Comparison of ENCODE assay signal across 8 cellular contexts in the genomic region with DNA sequence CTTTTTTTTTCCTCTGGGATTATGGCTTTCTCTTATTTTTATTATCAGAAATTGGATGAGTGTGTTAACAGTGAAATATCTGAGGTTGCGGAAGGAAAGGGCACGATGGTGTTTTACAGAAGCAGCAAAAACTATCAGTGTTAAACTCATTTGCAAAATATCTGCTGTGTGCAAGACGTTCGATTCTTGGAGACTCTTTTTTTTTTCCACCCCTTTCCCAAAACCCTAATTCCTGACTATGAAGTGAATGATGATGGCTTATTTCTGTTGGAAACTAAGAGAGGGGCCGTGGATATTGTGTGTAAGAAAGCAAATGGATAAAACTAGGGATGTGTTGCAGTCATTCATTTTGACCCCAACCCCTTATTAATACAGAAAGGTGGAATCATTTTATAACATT. TPM values are rescaled to one million over a fixed set of nuclear protein-coding genes. Genes with fewer than 3 reads are reported as not detected.
A peak's percentile ranks its signal among the peaks of the same experiment; 100 is the strongest.
DNase-seq lines count a peak whose midpoint lies in the region; ATAC-seq and TF ChIP-seq lines count a peak whose summit lies in the region.

No MANE protein-coding gene starts in this region.

- peak overlapping the region; percentile 79 to 95 for H3K4me3 ChIP-seq in SK-N-SH (ENCODE audit: low read depth in 2 of 2, low read length in 1 of 2)
- peak overlapping the region; percentile 61 for H3K4me3 ChIP-seq in fibroblast of villous mesenchyme (ENCODE audit: low read depth, low read length)

- no peak for TF ChIP-seq EP300 in SK-N-SH (IDR thresholded peaks at IDR 0.05; ENCODE audit: borderline replicate concordance in 1 of 2, low read depth in 1 of 2, low read length in 1 of 2)

- H3K9ac ChIP-seq in ES-I3 (ENCODE audit: low read depth, low read length) = peak overlapping the region; percentile 79; the same call in 1 of the 2 replicates
- peak overlapping the region; percentile 38; the same call in 1 of the 2 replicates for H3K9ac ChIP-seq in SK-N-SH

- no peaks in the 10 kb centered on the region for H3K27me3 ChIP-seq in SK-N-SH (ENCODE audit: insufficient read depth)

- no peaks in the 10 kb centered on the region for H3K9me2 ChIP-seq in SK-N-SH

- no peak overlapping the region for H3K27ac ChIP-seq in SK-N-SH (ENCODE audit: low read depth in 2 of 2, low read length in 1 of 2)

- no peaks in the 10 kb centered on the region for H3K79me2 ChIP-seq in SK-N-SH (ENCODE audit: insufficient read depth)

- no peak for TF ChIP-seq CTCF in SK-N-SH (IDR thresholded peaks at IDR 0.05)
- TF ChIP-seq CTCF in fibroblast of villous mesenchyme (IDR thresholded peaks at IDR 0.05; ENCODE audit: insufficient read depth, low read depth, low read length) = no peak

- POLR2A ChIA-PET in SK-N-SH (lab: Yijun Ruan, JAX) = no interaction called here

- DNase-seq in SK-N-SH (no peak), fibroblast of villous mesenchyme (ENCODE audit: low read depth) (no peak), retina (peak; percentile 32), HK-2 (ENCODE audit: unreplicated experiment) (no peak), HT-29 (ENCODE audit: low spot score) (no peak), ecto neural progenitor cell (ENCODE audit: low spot score) (no peak)

- no peaks in the 10 kb centered on the region for H4K20me1 ChIP-seq in SK-N-SH (ENCODE audit: insufficient read depth)

- H3K4me1 ChIP-seq in ES-I3 (ENCODE audit: insufficient read depth, low read length) (no peaks in the 10 kb centered on the region; the same call in 1 of the 2 replicates), SK-N-SH (ENCODE audit: control insufficient read depth in 1 of 2, insufficient read depth in 2 of 2, low read depth in 1 of 2, low read length in 1 of 2) (peaks cover 0 to 7% of the 10 kb centered on the region in 2 experiments; a peak in 2 of 4 replicates)

- ATAC-seq in HG02571 (IDR thresholded peaks at IDR 0.05; ENCODE audit: unreplicated experiment) = no peak

- CTCF ChIA-PET in SK-N-SH (lab: Yijun Ruan, JAX) = interaction anchor here (0.6 to 7.9 kb wide), 10 partner anchors 28 to 1793 kb away, joined by 3 to 51 read pairs (median 4); no protein-coding TSS in a partner anchor

- no peaks in the 10 kb centered on the region for H3K36me3 ChIP-seq in ES-I3 (ENCODE audit: insufficient read depth, low read length)
- H3K36me3 ChIP-seq in SK-N-SH (replicated peaks in 1 of 2; ENCODE audit: control insufficient read depth in 1 of 2, insufficient read depth in 2 of 2, low read length in 1 of 2) = no peaks in the 10 kb centered on the region

- H3K9me3 ChIP-seq in ES-I3 (ENCODE audit: control insufficient read depth, insufficient read depth, low read length) = no peaks in the 10 kb centered on the region
- H3K9me3 ChIP-seq in SK-N-SH = no peaks in the 10 kb centered on the region

- H3K4me2 ChIP-seq in SK-N-SH = peak overlapping the region; percentile 72

- WGBS in SK-N-SH (ENCODE audit: low lambda C conversion rate) = 15% methylated on average over 5 of the region's 5 CpGs

- no peak for TF ChIP-seq RAD21 in SK-N-SH (IDR thresholded peaks at IDR 0.05; ENCODE audit: low read length)

- H2AFZ ChIP-seq in SK-N-SH (ENCODE audit: low read depth) = peak overlapping the region; percentile 85

- no peaks in the 10 kb centered on the region for H3F3A ChIP-seq in SK-N-SH (replicated peaks; ENCODE audit: insufficient read depth)

TF ChIP-seq in SK-N-SH, 30 proteins besides CTCF, POLR2A, EP300 and RAD21:
- TF ChIP-seq FOSL2 (IDR thresholded peaks at IDR 0.05; ENCODE audit: borderline replicate concordance, low read depth) = no peak
- TF ChIP-seq, protein P1, sequence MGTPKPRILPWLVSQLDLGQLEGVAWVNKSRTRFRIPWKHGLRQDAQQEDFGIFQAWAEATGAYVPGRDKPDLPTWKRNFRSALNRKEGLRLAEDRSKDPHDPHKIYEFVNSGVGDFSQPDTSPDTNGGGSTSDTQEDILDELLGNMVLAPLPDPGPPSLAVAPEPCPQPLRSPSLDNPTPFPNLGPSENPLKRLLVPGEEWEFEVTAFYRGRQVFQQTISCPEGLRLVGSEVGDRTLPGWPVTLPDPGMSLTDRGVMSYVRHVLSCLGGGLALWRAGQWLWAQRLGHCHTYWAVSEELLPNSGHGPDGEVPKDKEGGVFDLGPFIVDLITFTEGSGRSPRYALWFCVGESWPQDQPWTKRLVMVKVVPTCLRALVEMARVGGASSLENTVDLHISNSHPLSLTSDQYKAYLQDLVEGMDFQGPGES (IDR thresholded peaks at IDR 0.05; ENCODE audit: low read depth, low read length) = no peak
- TF ChIP-seq NRF1 (IDR thresholded peaks at IDR 0.05; ENCODE audit: low read depth, low read length) = no peak
- TF ChIP-seq EZH2phosphoT487 (IDR thresholded peaks at IDR 0.05; ENCODE audit: borderline replicate concordance, low read depth) = no peak
- no peak for TF ChIP-seq TCF12 (IDR thresholded peaks at IDR 0.05)
- TF ChIP-seq, protein P2, sequence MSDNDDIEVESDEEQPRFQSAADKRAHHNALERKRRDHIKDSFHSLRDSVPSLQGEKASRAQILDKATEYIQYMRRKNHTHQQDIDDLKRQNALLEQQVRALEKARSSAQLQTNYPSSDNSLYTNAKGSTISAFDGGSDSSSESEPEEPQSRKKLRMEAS (IDR thresholded peaks at IDR 0.05; ENCODE audit: low read depth) = no peak
- no peak for TF ChIP-seq TEAD4 (IDR thresholded peaks at IDR 0.05; ENCODE audit: borderline replicate concordance, insufficient read depth)
- TF ChIP-seq TAF1 (IDR thresholded peaks at IDR 0.05; ENCODE audit: borderline replicate concordance, low read depth, low read length) = no peak

RNA-seq across cellular contexts. Expression of gene NCAM2, which starts 0.7 kb away (rescaled TPM):
- 2.1 and 4.1 TPM in 2 replicates for polyA plus RNA-seq in SK-N-SH (2012; rRNA removed)
- polyA plus RNA-seq in SK-N-SH (2012; cell fraction: cytosol; rRNA removed) = 4.0 and 4.3 TPM in 2 replicates
- polyA plus RNA-seq in SK-N-SH (2012; cell fraction: nucleus; rRNA removed) = 1.4 and 2.7 TPM in 2 replicates
- total RNA-seq in fibroblast of villous mesenchyme = 5.2 and 7.1 TPM in 2 replicates
- not detected in 2 replicates for total RNA-seq in HT-29 (2014; rRNA removed; shearing (Covaris generic))
